Comparison of ENCODE assay signal across 8 cellular contexts in the genomic region with DNA sequence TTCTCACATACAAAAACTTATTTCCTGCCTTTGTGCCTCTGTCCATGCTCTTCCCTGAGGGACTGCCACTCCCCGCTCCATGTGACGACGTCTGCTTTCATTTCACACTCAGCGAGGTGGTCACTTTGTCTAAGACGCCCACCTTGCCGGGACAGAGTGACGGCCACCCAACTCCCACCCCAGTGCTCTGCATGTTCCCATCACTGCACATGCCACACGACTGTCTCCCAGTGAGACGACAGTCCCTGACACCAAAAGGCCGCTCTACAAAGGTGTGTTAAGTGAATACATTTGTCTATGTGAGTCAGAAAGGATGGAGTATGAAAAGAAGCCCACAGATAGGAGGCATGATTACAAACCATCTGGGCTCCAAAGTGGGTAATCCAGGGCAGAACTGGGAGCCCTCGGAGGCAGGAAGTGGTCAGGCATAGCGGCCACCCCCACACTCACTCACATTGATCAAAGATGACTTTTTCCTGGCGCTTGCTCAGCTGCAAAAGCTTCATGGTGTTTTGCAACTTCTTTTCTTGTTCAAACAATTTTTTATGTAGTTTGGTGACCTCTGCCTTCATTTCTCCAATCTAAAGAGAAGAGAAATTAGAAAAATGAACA.
A peak's percentile ranks its signal among the peaks of the same experiment; 100 is the strongest.
DNase-seq lines count a peak whose midpoint lies in the region; ATAC-seq and TF ChIP-seq lines count a peak whose summit lies in the region.

No MANE protein-coding gene starts in this region.

- peaks cover 48% of the 10 kb centered on the region for H3K36me3 Mint-ChIP-seq in activated CD8-positive, alpha-beta T cell treated with anti-CD3 and anti-CD28 coated beads for 36 hours (ENCODE audit: low read depth)
- peaks cover 32 to 50% of the 10 kb centered on the region in 2 donors for H3K36me3 Mint-ChIP-seq in stimulated activated naive B cell treated with anti-CD40 and anti-IgM and Interleukin-4, amounts not matched to agents 10 μg/mL and 1 μg/mL and 100 μg/mL, for 72 hours

- peak; percentile 58 for DNase-seq in activated T-cell treated with anti-CD3 and anti-CD28 coated beads for 48 hours (ENCODE audit: low read depth)
- no peak for DNase-seq in activated T-cell treated with anti-CD3 and anti-CD28 coated beads for 4 hours
- peak; percentile 86 for DNase-seq in activated CD8-positive, alpha-beta T cell treated with anti-CD3 and anti-CD28 coated beads for 36 hours
- peak; percentile 95 to 97 for DNase-seq in foreskin fibroblast
- DNase-seq in stimulated activated naive B cell treated with anti-CD40 and anti-IgM and Interleukin-4, amounts not matched to agents 10 μg/mL and 1 μg/mL and 100 μg/mL, for 72 hours, result no peak

- ATAC-seq in activated CD8-positive, alpha-beta T cell treated with anti-CD3 and anti-CD28 coated beads for 36 hours, result peak; percentile 92
- ATAC-seq in stimulated activated naive B cell treated with anti-CD40 and anti-IgM and Interleukin-4, amounts not matched to agents 10 μg/mL and 1 μg/mL and 100 μg/mL, for 72 hours (replicated peaks), result no peak
- ATAC-seq in GM18519 (IDR thresholded peaks at IDR 0.05; ENCODE audit: low FRiP score, unreplicated experiment) (no peak), HG03565 (IDR thresholded peaks at IDR 0.05; ENCODE audit: unreplicated experiment) (no peak), GM21447 (IDR thresholded peaks at IDR 0.05; ENCODE audit: unreplicated experiment) (no peak)

- no peaks in the 10 kb centered on the region for H3K9me3 Mint-ChIP-seq in activated CD8-positive, alpha-beta T cell treated with anti-CD3 and anti-CD28 coated beads for 36 hours
- H3K9me3 Mint-ChIP-seq in stimulated activated naive B cell treated with anti-CD40 and anti-IgM and Interleukin-4, amounts not matched to agents 10 μg/mL and 1 μg/mL and 100 μg/mL, for 72 hours, result no peaks in the 10 kb centered on the region

- H3K27me3 Mint-ChIP-seq in activated CD8-positive, alpha-beta T cell treated with anti-CD3 and anti-CD28 coated beads for 36 hours, result no peaks in the 10 kb centered on the region
- no peaks in the 10 kb centered on the region for H3K27me3 Mint-ChIP-seq in stimulated activated naive B cell treated with anti-CD40 and anti-IgM and Interleukin-4, amounts not matched to agents 10 μg/mL and 1 μg/mL and 100 μg/mL, for 72 hours

- POLR2A ChIA-PET in activated CD8-positive, alpha-beta T cell treated with anti-CD3 and anti-CD28 coated beads for 36 hours (lab: Charles Lee), result no interaction called here

- TF ChIP-seq CTCF in activated CD8-positive, alpha-beta T cell treated with anti-CD3 and anti-CD28 coated beads for 36 hours (IDR thresholded peaks at IDR 0.05), result no peak
- TF ChIP-seq CTCF in foreskin fibroblast (IDR thresholded peaks at IDR 0.05; ENCODE audit: low read depth, low read length), result no peak

- H3K27ac Mint-ChIP-seq in activated CD8-positive, alpha-beta T cell treated with anti-CD3 and anti-CD28 coated beads for 36 hours, result peak overlapping the region; percentile 89
- H3K27ac Mint-ChIP-seq in stimulated activated naive B cell treated with anti-CD40 and anti-IgM and Interleukin-4, amounts not matched to agents 10 μg/mL and 1 μg/mL and 100 μg/mL, for 72 hours, result peak overlapping the region; percentile 75

- CTCF ChIA-PET in activated CD8-positive, alpha-beta T cell treated with anti-CD3 and anti-CD28 coated beads for 36 hours (lab: Charles Lee), result no interaction called here

- intact Hi-C loops in activated CD8-positive, alpha-beta T cell treated with anti-CD3 and anti-CD28 coated beads for 36 hours (cut with micrococcal nuclease), result no loop called here

- H3K4me3 Mint-ChIP-seq in activated CD8-positive, alpha-beta T cell treated with anti-CD3 and anti-CD28 coated beads for 36 hours, result no peak overlapping the region
- no peak overlapping the region for H3K4me3 Mint-ChIP-seq in stimulated activated naive B cell treated with anti-CD40 and anti-IgM and Interleukin-4, amounts not matched to agents 10 μg/mL and 1 μg/mL and 100 μg/mL, for 72 hours

- no peak overlapping the region for H3K4me3 ChIP-seq in foreskin fibroblast (ENCODE audit: low read depth in 1 of 2, low read length in 2 of 2)

- H3K4me1 Mint-ChIP-seq in activated CD8-positive, alpha-beta T cell treated with anti-CD3 and anti-CD28 coated beads for 36 hours (ENCODE audit: low read depth), result peaks cover 37% of the 10 kb centered on the region
- peaks cover 3 to 7% of the 10 kb centered on the region in 2 donors for H3K4me1 Mint-ChIP-seq in stimulated activated naive B cell treated with anti-CD40 and anti-IgM and Interleukin-4, amounts not matched to agents 10 μg/mL and 1 μg/mL and 100 μg/mL, for 72 hours

Comparison
In these comparisons a context has a peak if more than half of its experiments do, and no peak if none do; other contexts are left out.
1. DNase-seq: peak in activated T-cell treated with anti-CD3 and anti-CD28 coated beads for 48 hours (single experiment), activated CD8-positive, alpha-beta T cell treated with anti-CD3 and anti-CD28 coated beads for 36 hours (single experiment) and foreskin fibroblast (2 of 2); none in activated T-cell treated with anti-CD3 and anti-CD28 coated beads for 4 hours (single experiment) and stimulated activated naive B cell treated with anti-CD40 and anti-IgM and Interleukin-4, amounts not matched to agents 10 μg/mL and 1 μg/mL and 100 μg/mL, for 72 hours (single experiment).